Comparison of ENCODE assay signal across 9 cellular contexts in genomic region chr11:2092956-2093412, GRCh38. TPM values are rescaled to one million over a fixed set of nuclear protein-coding genes. Genes with fewer than 3 reads are reported as not detected.
DNase-seq lines count a peak whose midpoint lies in the region; ATAC-seq, FAIRE-seq and TF ChIP-seq lines count a peak whose summit lies in the region.
"Had no signal": no experiment of that assay in that cellular context is flagged by ENCODE, and none has a peak within 500 bp of the region (broad histone marks: within the 10 kb centered on the region; RNA-seq: fewer than 3 reads in every experiment).

No MANE protein-coding gene starts in this region.

- H3K36me3 Mint-ChIP-seq in activated naive CD4-positive, alpha-beta T cell treated with anti-CD3 and anti-CD28 coated beads, Interleukin-2, amount 10 ng/mL, durations not matched to agents 7 days and 5 days: no peaks in the 10 kb centered on the region
- H3K36me3 Mint-ChIP-seq: brain had no signal

- H3K9me3 Mint-ChIP-seq in activated naive CD4-positive, alpha-beta T cell treated with anti-CD3 and anti-CD28 coated beads, Interleukin-2, amount 10 ng/mL, durations not matched to agents 7 days and 5 days: no peaks in the 10 kb centered on the region

- H3K27me3 Mint-ChIP-seq in activated naive CD4-positive, alpha-beta T cell treated with anti-CD3 and anti-CD28 coated beads, Interleukin-2, amount 10 ng/mL, durations not matched to agents 7 days and 5 days: peaks cover 40% of the 10 kb centered on the region
- H3K27me3 Mint-ChIP-seq: brain had no signal

- no peak overlapping the region for H3K4me3 ChIP-seq in kidney (ENCODE audit: low read length in 2 of 2)

- intact Hi-C loops in kidney (cut with DNase I): no loop called here

- no peak overlapping the region for H3K27ac ChIP-seq in kidney (ENCODE audit: low read depth in 2 of 2, low read length in 2 of 2)

- DNase-seq in EL: peak; percentile 47
- peak; percentile 80 for DNase-seq in NCI-H345 treated with DMSO at 0.1 percent for 48 hours (lab: John Stamatoyannopoulos, UW; ENCODE audit: unreplicated experiment)
- peak; percentile 66 for DNase-seq in activated naive CD4-positive, alpha-beta T cell treated with anti-CD3 and anti-CD28 coated beads, Interleukin-2, amount 10 ng/mL, durations not matched to agents 7 days and 5 days
- DNase-seq in kidney: peak; percentile 89
- DNase-seq in stimulated activated naive CD4-positive, alpha-beta T cell treated with Interleukin-2 at 50 U/mL for 16 hours (lab: John Stamatoyannopoulos, UW): peak; percentile 39
- no peak for DNase-seq in iPS-NIHi7 (ENCODE audit: extremely low spot score)
- no peak for DNase-seq in NCI-H510A treated with DMSO at 0.1 percent for 48 hours (lab: John Stamatoyannopoulos, UW)

- peaks cover 7% of the 10 kb centered on the region for H3K4me1 Mint-ChIP-seq in activated naive CD4-positive, alpha-beta T cell treated with anti-CD3 and anti-CD28 coated beads, Interleukin-2, amount 10 ng/mL, durations not matched to agents 7 days and 5 days

- CTCF ChIA-PET in activated naive CD4-positive, alpha-beta T cell treated with anti-CD3 and anti-CD28 coated beads, Interleukin-2, amount 10 ng/mL, durations not matched to agents 7 days and 5 days (lab: Charles Lee): no interaction called here

- no peaks in the 10 kb centered on the region for H3K36me3 ChIP-seq in kidney (ENCODE audit: control insufficient read depth in 1 of 2, insufficient read depth in 2 of 2, low read length in 2 of 2)

- TF ChIP-seq CTCF in kidney (IDR thresholded peaks at IDR 0.05; ENCODE audit: borderline replicate concordance, extremely low read depth, insufficient read depth): no peak

- H3K9me3 ChIP-seq in kidney (ENCODE audit: control insufficient read depth in 1 of 2, low read length in 2 of 2): no peaks in the 10 kb centered on the region

- ATAC-seq in HG03565 (IDR thresholded peaks at IDR 0.05; ENCODE audit: unreplicated experiment): no peak

- no peak overlapping the region for H3K9ac ChIP-seq in kidney (ENCODE audit: low read length in 2 of 2)

- no peak for FAIRE-seq in kidney (lab: Jason Lieb, UNC)

- no peak overlapping the region for H3K27ac Mint-ChIP-seq in activated naive CD4-positive, alpha-beta T cell treated with anti-CD3 and anti-CD28 coated beads, Interleukin-2, amount 10 ng/mL, durations not matched to agents 7 days and 5 days

- H3K4me1 ChIP-seq in kidney (ENCODE audit: control insufficient read depth in 1 of 2, insufficient read depth in 1 of 2, low read depth in 1 of 2, low read length in 2 of 2): peaks cover 0 to 10% of the 10 kb centered on the region in 2 donors

- H3K4me3 Mint-ChIP-seq in activated naive CD4-positive, alpha-beta T cell treated with anti-CD3 and anti-CD28 coated beads, Interleukin-2, amount 10 ng/mL, durations not matched to agents 7 days and 5 days: no peak overlapping the region

RNA-seq across cellular contexts. Expression of gene IGF2, which starts 46.2 kb away (rescaled TPM):
- total RNA-seq in kidney: 30.5 TPM
- polyA plus RNA-seq in kidney (ENCODE audit: insufficient read depth, low read depth, low replicate concordance): 10.2 TPM

Comparison
In these comparisons a context has a peak if more than half of its experiments do, and no peak if none do; other contexts are left out.
1. DNase-seq: peak in EL (single experiment), NCI-H345 treated with DMSO at 0.1 percent for 48 hours (single experiment), activated naive CD4-positive, alpha-beta T cell treated with anti-CD3 and anti-CD28 coated beads, Interleukin-2, amount 10 ng/mL, durations not matched to agents 7 days and 5 days (single experiment), kidney (single experiment) and stimulated activated naive CD4-positive, alpha-beta T cell treated with Interleukin-2 at 50 U/mL for 16 hours (single experiment); none in iPS-NIHi7 (single experiment) and NCI-H510A treated with DMSO at 0.1 percent for 48 hours (single experiment).